Comparison of ENCODE assay signal across 1 cellular context in genomic region chr21:46455575-46456385, GRCh38.
TF ChIP-seq lines count a peak whose summit lies in the region.

No MANE protein-coding gene starts in this region.

TF ChIP-seq in SK-N-SH, 30 proteins besides CTCF, POLR2A, EP300 and RAD21 (continued from another document):
- TF ChIP-seq ZBTB33 (IDR thresholded peaks at IDR 0.05; ENCODE audit: borderline replicate concordance, low read depth) (no peak), FOXJ3 (CRISPR knock-in tag; IDR thresholded peaks at IDR 0.05) (no peak), FOXM1 (IDR thresholded peaks at IDR 0.05; ENCODE audit: low read depth) (no peak), GATA2 (CRISPR knock-in tag; IDR thresholded peaks at IDR 0.05) (no peak), GABPA (IDR thresholded peaks at IDR 0.05; ENCODE audit: low read depth) (no peak), FOSL2 (IDR thresholded peaks at IDR 0.05; ENCODE audit: borderline replicate concordance, low read depth) (peak; percentile 58; the same call in 1 of the 2 replicates), SIN3A (IDR thresholded peaks at IDR 0.05; ENCODE audit: borderline replicate concordance, low read depth, low read length) (0 out of 2 replicates have a peak, but pooled peaks have one; percentile 14), JUND (IDR thresholded peaks at IDR 0.05) (peak; percentile 55), RFX5 (IDR thresholded peaks at IDR 0.05; ENCODE audit: low read length) (no peak), CHD2 (IDR thresholded peaks at IDR 0.05; ENCODE audit: low read length, partially characterized antibody) (no peak), YY1 (IDR thresholded peaks at IDR 0.05; ENCODE audit: low read depth) (no peak)
